In genomic region chr17:19508327-19508867, GRCh38 we compare ENCODE assay signal across 8 cellular contexts. TPM values are rescaled to one million over a fixed set of nuclear protein-coding genes. Genes with fewer than 3 reads are reported as not detected.
DNase-seq lines count a peak whose midpoint lies in the region; ATAC-seq and TF ChIP-seq lines count a peak whose summit lies in the region.

No MANE protein-coding gene starts in this region.

- CTCF ChIA-PET in activated B cell treated with CpG ODN at 0.5 μM for 24 hours (lab: Charles Lee), result no interaction called here

- TF ChIP-seq CTCF in activated B cell treated with CpG ODN at 0.5 μM for 24 hours (IDR thresholded peaks at IDR 0.05), result no peak

- intact Hi-C loops in activated B cell treated with CpG ODN at 0.5 μM for 24 hours (cut with micrococcal nuclease), result loop anchor here (1.0 to 5.0 kb wide), 4 partner anchors 46 to 469 kb away; partner anchors contain the start of gene AKAP10

- H3K4me1 ChIP-seq in HUES6 (ENCODE audit: control insufficient read depth, insufficient read depth, low read length), result peaks cover 12% of the 10 kb centered on the region
- no peaks in the 10 kb centered on the region for H3K4me1 ChIP-seq in muscle layer of colon (ENCODE audit: insufficient read depth, low read length)

- DNase-seq in A172 (ENCODE audit: low spot score) (peak; percentile 5), activated B cell treated with CpG ODN at 0.5 μM for 24 hours (peak; percentile 42), ecto neural progenitor cell (ENCODE audit: low spot score) (peak; percentile 70), ureter (ENCODE audit: low spot score) (no peak)
- peak; percentile 52 for DNase-seq in stimulated activated naive CD8-positive, alpha-beta T cell treated with anti-CD3 and anti-CD28 coated beads, Interleukin-15, Interleukin-2, amounts not matched to agents 100 U/mL and 50 U/mL, for 24 hours

- H3K9me3 Mint-ChIP-seq in activated B cell treated with CpG ODN at 0.5 μM for 24 hours, result no peaks in the 10 kb centered on the region

- POLR2A ChIA-PET in activated B cell treated with CpG ODN at 0.5 μM for 24 hours (lab: Charles Lee), result interaction anchor here (0.7 kb wide), 1 partner anchor 236 kb away, joined by 5 read pairs; no protein-coding TSS in a partner anchor

- H3K9me3 ChIP-seq in HUES6 (ENCODE audit: control insufficient read depth, insufficient read depth, low read depth, low read length), result no peaks in the 10 kb centered on the region
- H3K9me3 ChIP-seq in muscle layer of colon (ENCODE audit: low read length), result no peaks in the 10 kb centered on the region

- H3K27me3 ChIP-seq in HUES6 (ENCODE audit: control insufficient read depth, insufficient read depth, low read length) (no peaks in the 10 kb centered on the region), muscle layer of colon (ENCODE audit: control insufficient read depth in 1 of 2, insufficient read depth in 2 of 2, low read length in 2 of 2) (no peaks in the 10 kb centered on the region)

- H3K4me3 ChIP-seq in HUES6 (ENCODE audit: low read depth, low read length) (peak overlapping the region; percentile 67), muscle layer of colon (ENCODE audit: low read depth in 1 of 2, low read length in 2 of 2) (peak overlapping the region; percentile 60 to 76)

- H3K27ac ChIP-seq in HUES6 (ENCODE audit: low read depth, low read length), result no peak overlapping the region
- H3K27ac ChIP-seq in muscle layer of colon (ENCODE audit: low read depth, low read length), result peak overlapping the region; percentile 91

- H3K36me3 ChIP-seq in HUES6 (ENCODE audit: control insufficient read depth, insufficient read depth, low read length) (no peaks in the 10 kb centered on the region), muscle layer of colon (ENCODE audit: insufficient read depth, low read length) (no peaks in the 10 kb centered on the region)

- H3K27ac Mint-ChIP-seq in activated B cell treated with CpG ODN at 0.5 μM for 24 hours, result peak overlapping the region; percentile 94

- peaks cover 7% of the 10 kb centered on the region for H3K36me3 Mint-ChIP-seq in activated B cell treated with CpG ODN at 0.5 μM for 24 hours (ENCODE audit: low read depth)

- H3K4me3 Mint-ChIP-seq in activated B cell treated with CpG ODN at 0.5 μM for 24 hours, result peak overlapping the region; percentile 92

- H3K9ac ChIP-seq in HUES6 (ENCODE audit: low read length) (peak overlapping the region; percentile 48), muscle layer of colon (ENCODE audit: low read length) (peak overlapping the region; percentile 45)

- H3K4me1 Mint-ChIP-seq in activated B cell treated with CpG ODN at 0.5 μM for 24 hours, result peaks cover 11% of the 10 kb centered on the region

- peak; percentile 36 for ATAC-seq in GM19025 (IDR thresholded peaks at IDR 0.05; ENCODE audit: low read depth, unreplicated experiment)
- peak; percentile 53 for ATAC-seq in activated B cell treated with CpG ODN at 0.5 μM for 24 hours (ENCODE audit: low read depth)
- peak; percentile 44 for ATAC-seq in stimulated activated naive CD8-positive, alpha-beta T cell treated with anti-CD3 and anti-CD28 coated beads, Interleukin-15, Interleukin-2, amounts not matched to agents 100 U/mL and 50 U/mL, for 24 hours

- H3K27me3 Mint-ChIP-seq in activated B cell treated with CpG ODN at 0.5 μM for 24 hours, result peaks cover 2% of the 10 kb centered on the region

RNA-seq across cellular contexts. Expression of gene SLC47A1, which starts 25.3 kb away (rescaled TPM):
- 4.3 and 7.3 TPM in 2 replicates for total RNA-seq in A172 (2014; rRNA removed; shearing (Covaris generic))
- 0.11 and 0.44 TPM in 2 replicates for total RNA-seq in activated B cell treated with CpG ODN at 0.5 μM for 24 hours
- total RNA-seq in ureter, result 2.0 TPM
